ENCODE assay signal across 8 cellular contexts in genomic region chr10:97292097-97292861, GRCh38. TPM values are rescaled to one million over a fixed set of nuclear protein-coding genes. Genes with fewer than 3 reads are reported as not detected.
DNase-seq lines count a peak whose midpoint lies in the region; ATAC-seq and TF ChIP-seq lines count a peak whose summit lies in the region.

Gene ARHGAP19, minus strand, starts transcription at chr10:97292637. Its CDS starts 10 bp downstream, at chr10:97292627.

- peaks cover under 1% of the 10 kb centered on the region for H3K36me3 ChIP-seq in OCI-LY3 (replicated peaks; ENCODE audit: low read depth, low read length)

- H3K4me1 Mint-ChIP-seq in endothelial cell (ENCODE audit: unreplicated experiment) (peaks cover 13% of the 10 kb centered on the region), mesothelial cell of epicardium (peaks cover 13% of the 10 kb centered on the region)

- peak within 1 kb of the TSS; percentile 95 for H3K4me3 ChIP-seq in OCI-LY3 (ENCODE audit: low read length)

- DNase-seq in DMS 273 treated with DMSO at 0.1 percent for 48 hours (lab: John Stamatoyannopoulos, UW) (peak; percentile 96), HuH-7 (ENCODE audit: low spot score) (peak; percentile 81), endothelial cell (ENCODE audit: low spot score) (peak; percentile 86), mesothelial cell of epicardium (ENCODE audit: low spot score in 2 of 2, unreplicated experiment in 2 of 2) (peak; percentile 86 to 90)
- DNase-seq in activated CD8-positive, alpha-beta memory T cell treated with anti-CD3 and anti-CD28 coated beads, Interleukin-2, amount 50 U/mL, for 48 hours = peak; percentile 90
- peak; percentile 89 to 91 for DNase-seq in stimulated activated CD8-positive, alpha-beta memory T cell treated with anti-CD3 and anti-CD28 coated beads, Interleukin-15, amount 100 ng/mL, for 48 hours (ENCODE audit: low read depth in 2 of 2)

- H3K4me3 Mint-ChIP-seq in endothelial cell (ENCODE audit: unreplicated experiment) = peak within 1 kb of the TSS; percentile 92
- H3K4me3 Mint-ChIP-seq in mesothelial cell of epicardium = peak within 1 kb of the TSS; percentile 76

- H3K27ac ChIP-seq in OCI-LY3 (ENCODE audit: low read length) = peak within 1 kb of the TSS; percentile 74

- H3K4me1 ChIP-seq in OCI-LY3 (ENCODE audit: low read length) = peaks cover 4% of the 10 kb centered on the region

- no peaks in the 10 kb centered on the region for H3K27me3 ChIP-seq in OCI-LY3 (ENCODE audit: low read depth, low read length)

- TF ChIP-seq CTCF in OCI-LY3 (IDR thresholded peaks at IDR 0.05; ENCODE audit: low read depth, low read length) = no peak
- no peak for TF ChIP-seq CTCF in endothelial cell (IDR thresholded peaks at IDR 0.05; ENCODE audit: unreplicated experiment)
- no peak for TF ChIP-seq CTCF in mesothelial cell of epicardium (IDR thresholded peaks at IDR 0.05; ENCODE audit: unreplicated experiment)

- no peaks in the 10 kb centered on the region for H4K20me1 ChIP-seq in OCI-LY3 (ENCODE audit: insufficient read depth, low read length)

- H3K79me2 ChIP-seq in OCI-LY3 (ENCODE audit: low read length) = peaks cover 29% of the 10 kb centered on the region

- peak; percentile 97 for ATAC-seq in GM21515 (IDR thresholded peaks at IDR 0.05; ENCODE audit: unreplicated experiment)

- H2AFZ ChIP-seq in OCI-LY3 (ENCODE audit: low read depth, low read length) = peak within 1 kb of the TSS; percentile 80

- peaks cover under 1% of the 10 kb centered on the region for H3K36me3 Mint-ChIP-seq in endothelial cell (ENCODE audit: low read depth, unreplicated experiment)
- no peaks in the 10 kb centered on the region for H3K36me3 Mint-ChIP-seq in mesothelial cell of epicardium

- H3K27me3 Mint-ChIP-seq in endothelial cell (ENCODE audit: unreplicated experiment) (peaks cover 7% of the 10 kb centered on the region), mesothelial cell of epicardium (ENCODE audit: low read depth) (no peaks in the 10 kb centered on the region)

- peak within 1 kb of the TSS; percentile 88 for H3K4me2 ChIP-seq in OCI-LY3 (ENCODE audit: low read length)

- no peaks in the 10 kb centered on the region for H3K9me3 Mint-ChIP-seq in endothelial cell (ENCODE audit: unreplicated experiment)
- H3K9me3 Mint-ChIP-seq in mesothelial cell of epicardium = no peaks in the 10 kb centered on the region

- H3K9ac ChIP-seq in OCI-LY3 (ENCODE audit: low read length) = peak within 1 kb of the TSS; percentile 94

- H3K27ac Mint-ChIP-seq in endothelial cell (ENCODE audit: unreplicated experiment) (peak within 1 kb of the TSS; percentile 99), mesothelial cell of epicardium (peak within 1 kb of the TSS; percentile 95)

- H3K9me3 ChIP-seq in OCI-LY3 (ENCODE audit: insufficient read depth, low read length) = no peaks in the 10 kb centered on the region

RNA-seq across cellular contexts. Expression of gene ARHGAP19, which starts in this region (rescaled TPM):
- total RNA-seq in endothelial cell (ENCODE audit: unreplicated experiment) (19.8 TPM), mesothelial cell of epicardium (19.4 to 22.8 TPM (median 22.6 TPM) in 3 replicates)

Comparison
In these comparisons a context has a peak if more than half of its experiments do, and no peak if none do; other contexts are left out.
1. Peak in every context shown above with its lines: DNase-seq, ATAC-seq, H3K4me3 ChIP-seq and H3K27ac ChIP-seq.